Comparison of ENCODE assay signal across 19 cellular contexts in genomic region chr5:150329881-150330876, GRCh38. TPM values are rescaled to one million over a fixed set of nuclear protein-coding genes. Genes with fewer than 3 reads are reported as not detected.
DNase-seq lines count a peak whose midpoint lies in the region; ATAC-seq and TF ChIP-seq lines count a peak whose summit lies in the region.
"Had no signal": no experiment of that assay in that cellular context is flagged by ENCODE, and none has a peak within 500 bp of the region (broad histone marks: within the 10 kb centered on the region; RNA-seq: fewer than 3 reads in every experiment).

No MANE protein-coding gene starts in this region.

- H3K27ac ChIP-seq in BLaER1, result no peak overlapping the region
- no peak overlapping the region for H3K27ac ChIP-seq in GM23248
- no peak overlapping the region for H3K27ac ChIP-seq in neural progenitor cell
- H3K27ac ChIP-seq: PC-9 had no signal

- no peaks in the 10 kb centered on the region for H3K79me2 ChIP-seq in GM23248 (ENCODE audit: insufficient read depth)
- H3K79me2 ChIP-seq in neural progenitor cell (ENCODE audit: low read depth), result no peaks in the 10 kb centered on the region

- H3K9me3 Mint-ChIP-seq in immature natural killer cell (no peaks in the 10 kb centered on the region), neural progenitor cell (no peaks in the 10 kb centered on the region)
- H3K9me3 Mint-ChIP-seq: H9 had no signal

- CTCF ChIA-PET in HEK293T (lab: Yijun Ruan, JAX), result interaction anchor here (0.9 kb wide), 1 partner anchor 16 kb away, joined by 5 read pairs; no protein-coding TSS in a partner anchor

- H4K20me1 ChIP-seq in BLaER1 (no peaks in the 10 kb centered on the region), GM23248 (ENCODE audit: insufficient read depth) (no peaks in the 10 kb centered on the region), neural progenitor cell (ENCODE audit: low read depth) (no peaks in the 10 kb centered on the region)

- H3K4me3 ChIP-seq in BLaER1, result no peak overlapping the region
- H3K4me3 ChIP-seq in GM23248, result no peak overlapping the region
- H3K4me3 ChIP-seq in neural progenitor cell, result no peak overlapping the region
- H3K4me3 ChIP-seq: PC-9 had no signal

- H3K9ac ChIP-seq in BLaER1 (no peak overlapping the region), GM23248 (no peak overlapping the region), neural progenitor cell (no peak overlapping the region)

- no peak overlapping the region for H3K4me3 Mint-ChIP-seq in immature natural killer cell
- no peak overlapping the region for H3K4me3 Mint-ChIP-seq in neural progenitor cell
- H3K4me3 Mint-ChIP-seq: H9 had no signal

- H3K4me2 ChIP-seq in BLaER1, result peak overlapping the region; percentile 20; the same call in 1 of the 2 replicates
- H3K4me2 ChIP-seq in GM23248 (ENCODE audit: unreplicated experiment), result no peak overlapping the region
- H3K4me2 ChIP-seq in neural progenitor cell, result no peak overlapping the region
- H3K4me2 ChIP-seq: PC-9 had no signal

- TF ChIP-seq CTCF in neural progenitor cell (IDR thresholded peaks at IDR 0.05), result no peak

- H3K27me3 ChIP-seq in BLaER1 (no peaks in the 10 kb centered on the region), GM23248 (replicated peaks; ENCODE audit: insufficient read depth) (no peaks in the 10 kb centered on the region), neural progenitor cell (no peaks in the 10 kb centered on the region)

- ATAC-seq in HG03432 (IDR thresholded peaks at IDR 0.05; ENCODE audit: unreplicated experiment), result no peak

- H2AFZ ChIP-seq in GM23248 (no peak overlapping the region), neural progenitor cell (replicated peaks) (no peak overlapping the region)
- H2AFZ ChIP-seq: PC-9 had no signal

- H3K9me2 ChIP-seq in GM23248 (ENCODE audit: insufficient read depth), result no peaks in the 10 kb centered on the region

- no peak overlapping the region for H3K27ac Mint-ChIP-seq in immature natural killer cell
- peak overlapping the region; percentile 43 for H3K27ac Mint-ChIP-seq in neural progenitor cell
- H3K27ac Mint-ChIP-seq: H9 had no signal

- H3K36me3 Mint-ChIP-seq in immature natural killer cell (no peaks in the 10 kb centered on the region), neural progenitor cell (no peaks in the 10 kb centered on the region)

- H3K9me3 ChIP-seq in BLaER1 (no peaks in the 10 kb centered on the region), GM23248 (ENCODE audit: low read depth) (no peaks in the 10 kb centered on the region), neural progenitor cell (ENCODE audit: low read depth) (no peaks in the 10 kb centered on the region)

- H3K27me3 Mint-ChIP-seq in immature natural killer cell (ENCODE audit: low read depth in 3 of 3) (peaks cover 0 to 4% (median 1%) of the 10 kb centered on the region in 3 donors), neural progenitor cell (ENCODE audit: insufficient read depth, low read depth) (peaks cover 5% of the 10 kb centered on the region)

- DNase-seq in GM23248, result peak; percentile 34
- peak; percentile 17 to 52 (median 44) for DNase-seq in immature natural killer cell
- no peak for DNase-seq in neural progenitor cell (ENCODE audit: low spot score)
- no peak for DNase-seq in RPMI8226
- DNase-seq in HEK293T (ENCODE audit: extremely low spot score), result no peak
- DNase-seq in stimulated activated CD8-positive, alpha-beta memory T cell treated with anti-CD3 and anti-CD28 coated beads, Interleukin-4, amount 100 ng/mL, for 48 hours, result no peak
- DNase-seq: AML-193, DMS79 treated with DMSO at 0.1 percent for 48 hours, H9, MV-4-11, NCI-H1417, NCI-H187, NCI-H2227 treated with DMSO at 0.1 percent for 48 hours, NCI-H510A treated with DMSO at 0.1 percent for 48 hours, NCI-H774, PC-9 had no signal

- in situ Hi-C loops in GM23248 (cut with MboI), result no loop called here

- H3K4me1 Mint-ChIP-seq in immature natural killer cell (peaks cover 0 to 5% of the 10 kb centered on the region in 2 donors), neural progenitor cell (peaks cover 29% of the 10 kb centered on the region)

- H3K36me3 ChIP-seq in BLaER1, result no peaks in the 10 kb centered on the region
- H3K36me3 ChIP-seq in GM23248 (ENCODE audit: low read depth), result no peaks in the 10 kb centered on the region
- H3K36me3 ChIP-seq in neural progenitor cell, result no peaks in the 10 kb centered on the region

- POLR2A ChIA-PET in HEK293T (lab: Yijun Ruan, JAX), result no interaction called here

- WGBS in GM23248 (ENCODE audit: low coverage in 1 of 2, low lambda C conversion rate in 2 of 2, missing lambda C conversion rate in 2 of 2), 2 experiments, result 58 to 60% methylated on average over 17 of the region's 17 CpGs

- H3K4me1 ChIP-seq in BLaER1 (peaks cover 29% of the 10 kb centered on the region), GM23248 (ENCODE audit: insufficient read depth) (no peaks in the 10 kb centered on the region), neural progenitor cell (peaks cover 13% of the 10 kb centered on the region)

- H3F3A ChIP-seq in GM23248 (ENCODE audit: insufficient read depth), result no peaks in the 10 kb centered on the region
- no peaks in the 10 kb centered on the region for H3F3A ChIP-seq in neural progenitor cell (ENCODE audit: low read depth)

TF ChIP-seq in HEK293T, 16 proteins besides CTCF, POLR2A, EP300 and RAD21:
- no peak for TF ChIP-seq CTBP1 (IDR thresholded peaks at IDR 0.05; ENCODE audit: borderline replicate concordance)
- TF ChIP-seq FOXK2 (IDR thresholded peaks at IDR 0.05), result no peak
- TF ChIP-seq ZNF384 (IDR thresholded peaks at IDR 0.05), result no peak
- no peak for TF ChIP-seq PKNOX1 (IDR thresholded peaks at IDR 0.05)
- no peak for TF ChIP-seq FOXA1 (IDR thresholded peaks at IDR 0.05)
- TF ChIP-seq TARDBP (IDR thresholded peaks at IDR 0.05), result no peak
- TF ChIP-seq LEF1 (IDR thresholded peaks at IDR 0.05; ENCODE audit: borderline replicate concordance), result no peak
- no peak for TF ChIP-seq SP1 (IDR thresholded peaks at IDR 0.05)
- no peak for TF ChIP-seq L3MBTL2 (conservative IDR thresholded peaks at IDR 0.05)
- TF ChIP-seq BHLHE40 (IDR thresholded peaks at IDR 0.05; ENCODE audit: borderline replicate concordance), result no peak
- TF ChIP-seq NFRKB (IDR thresholded peaks at IDR 0.05), result no peak
- TF ChIP-seq FOXM1 (IDR thresholded peaks at IDR 0.05; ENCODE audit: borderline replicate concordance), result no peak
- TF ChIP-seq HDGF (IDR thresholded peaks at IDR 0.05; ENCODE audit: borderline replicate concordance), result no peak
- TF ChIP-seq SUZ12 (IDR thresholded peaks at IDR 0.05), result no peak
- no peak for TF ChIP-seq ELF4 (IDR thresholded peaks at IDR 0.05)
- TF ChIP-seq ARNT (IDR thresholded peaks at IDR 0.05), result no peak

RNA-seq across cellular contexts. Expression of gene TCOF1, which starts 27.3 kb away (rescaled TPM):
- 18.0 and 22.5 TPM in 2 replicates for total RNA-seq in GM23248 (2014; rRNA removed; shearing (Covaris generic))
- 15.1 and 16.3 TPM in 2 replicates for polyA plus RNA-seq in GM23248 (2016; fragmentation: Nextera tagmentation; extraction: Ambion mirVana)
- polyA plus RNA-seq in immature natural killer cell, result 10 to 100 TPM in 1 of 3 donors, 1 to 10 TPM in 2; 3.2 to 21.5 (median 3.5) TPM
- total RNA-seq in neural progenitor cell (ENCODE audit: low replicate concordance), result 37.9 and 79.8 TPM in 2 replicates

RNA-seq across cellular contexts. Expression of gene ARSI, which starts 27.5 kb away (rescaled TPM):
- total RNA-seq in GM23248 (2014; rRNA removed; shearing (Covaris generic)), result 4.2 and 4.3 TPM in 2 replicates
- polyA plus RNA-seq in GM23248 (2016; fragmentation: Nextera tagmentation; extraction: Ambion mirVana) (0.72 and 1.0 TPM in 2 replicates), immature natural killer cell (not detected)
- 4.2 and 13.1 TPM in 2 replicates for total RNA-seq in neural progenitor cell (ENCODE audit: low replicate concordance)
- total RNA-seq: SK-MEL-5 had no signal

RNA-seq across cellular contexts. Expression of gene CAMK2A, which starts 40.6 kb away (rescaled TPM):
- 0.43 and 0.51 TPM in 2 replicates for total RNA-seq in GM23248 (2014; rRNA removed; shearing (Covaris generic))
- polyA plus RNA-seq in GM23248 (2016; fragmentation: Nextera tagmentation; extraction: Ambion mirVana), result not detected in 2 replicates
- not detected for polyA plus RNA-seq in immature natural killer cell
- 0.09 and 0.28 TPM in 2 replicates for total RNA-seq in neural progenitor cell (ENCODE audit: low replicate concordance)
- total RNA-seq: SK-MEL-5 had no signal

Comparison
In these comparisons a context has a peak if more than half of its experiments do, and no peak if none do; other contexts are left out.
1. DNase-seq: peak in GM23248 (single experiment) and immature natural killer cell (3 of 3); none in neural progenitor cell (single experiment), RPMI8226 (single experiment), HEK293T (single experiment) and stimulated activated CD8-positive, alpha-beta memory T cell treated with anti-CD3 and anti-CD28 coated beads, Interleukin-4, amount 100 ng/mL, for 48 hours (single experiment).